9 cellular contexts compared by ENCODE assay signal in genomic region chr22:17570851-17571631, GRCh38. TPM values are rescaled to one million over a fixed set of nuclear protein-coding genes. Genes with fewer than 3 reads are reported as not detected.
A peak's percentile ranks its signal among the peaks of the same experiment; 100 is the strongest.
DNase-seq lines count a peak whose midpoint lies in the region; ATAC-seq and TF ChIP-seq lines count a peak whose summit lies in the region.
"Had no signal": no experiment of that assay in that cellular context is flagged by ENCODE, and none has a peak within 500 bp of the region (broad histone marks: within the 10 kb centered on the region; RNA-seq: fewer than 3 reads in every experiment).

No MANE protein-coding gene starts in this region.

- no peaks in the 10 kb centered on the region; the same call in none of the 3 replicates for H3K36me3 Mint-ChIP-seq in GM23338 (ENCODE audit: low read depth)

- H3K9me3 Mint-ChIP-seq in GM23338, result no peaks in the 10 kb centered on the region

- H3K4me3 ChIP-seq in GM23338 (no peak overlapping the region), skeletal muscle cell (ENCODE audit: low read depth, low read length) (peak overlapping the region; percentile 30)

- H3K36me3 ChIP-seq in GM23338 (ENCODE audit: insufficient read depth), result no peaks in the 10 kb centered on the region

- ATAC-seq in GM23338 (peak; percentile 9), GM19351 (IDR thresholded peaks at IDR 0.05; ENCODE audit: unreplicated experiment) (no peak)

- H3K4me2 ChIP-seq in GM23338, result no peak overlapping the region

- H3K4me1 ChIP-seq in GM23338 (ENCODE audit: insufficient read depth), result peaks cover 17% of the 10 kb centered on the region

- peaks cover 4% of the 10 kb centered on the region; the same call in 1 of the 2 replicates for H3F3A ChIP-seq in GM23338 (replicated peaks; ENCODE audit: low read depth)

- TF ChIP-seq CTCF in GM23338 (conservative IDR thresholded peaks at IDR 0.05; ENCODE audit: low read depth in 2 of 2), result no peak
- TF ChIP-seq CTCF in GM20000 (IDR thresholded peaks at IDR 0.05; ENCODE audit: extremely low read depth, missing control alignments), result no peak

- no peaks in the 10 kb centered on the region for H3K79me2 ChIP-seq in GM23338 (replicated peaks; ENCODE audit: insufficient read depth)

- H3K27ac ChIP-seq in GM23338 (ENCODE audit: low read depth), result peak overlapping the region; percentile 59; the same call in 1 of the 2 replicates

- H3K4me3 Mint-ChIP-seq in GM23338, result no peak overlapping the region

- no peaks in the 10 kb centered on the region for H4K20me1 ChIP-seq in GM23338 (replicated peaks; ENCODE audit: insufficient read depth)

- no peaks in the 10 kb centered on the region for H3K27me3 ChIP-seq in GM23338 (ENCODE audit: insufficient read depth)

- H2AFZ ChIP-seq in GM23338, result no peak overlapping the region

- DNase-seq in GM23338 (ENCODE audit: low spot score), result no peak
- peak; percentile 68 for DNase-seq in cerebellar cortex (ENCODE audit: low spot score)
- peak; percentile 69 for DNase-seq in kidney tubule cell (ENCODE audit: low spot score)
- DNase-seq in skeletal muscle cell (ENCODE audit: low read depth), result peak; percentile 96
- no peak for DNase-seq in GM20000 (ENCODE audit: low spot score)
- DNase-seq in OCI-M1 (lab: John Stamatoyannopoulos, UW), result no peak
- no peak for DNase-seq in activated CD8-positive, alpha-beta memory T cell treated with anti-CD3 and anti-CD28 coated beads, Interleukin-2, amount 50 U/mL, for 48 hours
- DNase-seq: amniotic stem cell had no signal

- H3K27ac Mint-ChIP-seq in GM23338, result peak overlapping the region; percentile 28

- H3K9me2 ChIP-seq in GM23338 (ENCODE audit: insufficient read depth), result no peaks in the 10 kb centered on the region

- H3K4me1 Mint-ChIP-seq in GM23338, result peaks cover 29% of the 10 kb centered on the region

- peaks cover 32% of the 10 kb centered on the region for H3K27me3 Mint-ChIP-seq in GM23338 (ENCODE audit: insufficient read depth, low read depth, poor library complexity)

TF ChIP-seq in GM23338, 12 proteins besides CTCF, POLR2A, EP300 and RAD21:
- TF ChIP-seq ZNF462 (CRISPR knock-in tag; IDR thresholded peaks at IDR 0.05) (no peak), ZNF114 (CRISPR knock-in tag; IDR thresholded peaks at IDR 0.05) (no peak), EZH2phosphoT487 (IDR thresholded peaks at IDR 0.05; ENCODE audit: unreplicated experiment) (no peak), STAT1 (IDR thresholded peaks at IDR 0.05; ENCODE audit: unreplicated experiment) (no peak), CREB1 (CRISPR knock-in tag; IDR thresholded peaks at IDR 0.05; ENCODE audit: low read depth) (no peak), REST (IDR thresholded peaks at IDR 0.05; ENCODE audit: unreplicated experiment) (no peak), POLR2AphosphoS5 (IDR thresholded peaks at IDR 0.05; ENCODE audit: low read depth) (no peak), EZH2 (IDR thresholded peaks at IDR 0.05; ENCODE audit: low read depth, unreplicated experiment) (no peak), ETS1 (IDR thresholded peaks at IDR 0.05) (no peak), NANOG (IDR thresholded peaks at IDR 0.05; ENCODE audit: borderline replicate concordance) (no peak), JUNB (IDR thresholded peaks at IDR 0.05; ENCODE audit: unreplicated experiment) (no peak), ZNF331 (CRISPR knock-in tag; IDR thresholded peaks at IDR 0.05; ENCODE audit: low read depth) (no peak)

RNA-seq across cellular contexts. Expression of gene SLC25A18, which starts 7.7 kb away (rescaled TPM):
- total RNA-seq in GM23338 (2014; rRNA removed; shearing (Covaris generic)), result 0.47 and 1.9 TPM in 2 replicates
- 0.57 and 1.2 TPM in 2 replicates for polyA plus RNA-seq in GM23338 (2016; fragmentation: Nextera tagmentation; extraction: Ambion mirVana)

RNA-seq across cellular contexts. Expression of gene ATP6V1E1, which starts 57.5 kb away (rescaled TPM):
- 74.5 and 74.8 TPM in 2 replicates for total RNA-seq in GM23338 (2014; rRNA removed; shearing (Covaris generic))
- polyA plus RNA-seq in GM23338 (2016; fragmentation: Nextera tagmentation; extraction: Ambion mirVana), result 81.7 and 82.9 TPM in 2 replicates

Comparison
In these comparisons a context has a peak if more than half of its experiments do, and no peak if none do; other contexts are left out.
1. DNase-seq: peak in cerebellar cortex (single experiment), kidney tubule cell (single experiment) and skeletal muscle cell (single experiment); none in GM23338 (single experiment), GM20000 (single experiment), OCI-M1 (single experiment) and activated CD8-positive, alpha-beta memory T cell treated with anti-CD3 and anti-CD28 coated beads, Interleukin-2, amount 50 U/mL, for 48 hours (single experiment).